10 cellular contexts compared by ENCODE assay signal in the genomic region with DNA sequence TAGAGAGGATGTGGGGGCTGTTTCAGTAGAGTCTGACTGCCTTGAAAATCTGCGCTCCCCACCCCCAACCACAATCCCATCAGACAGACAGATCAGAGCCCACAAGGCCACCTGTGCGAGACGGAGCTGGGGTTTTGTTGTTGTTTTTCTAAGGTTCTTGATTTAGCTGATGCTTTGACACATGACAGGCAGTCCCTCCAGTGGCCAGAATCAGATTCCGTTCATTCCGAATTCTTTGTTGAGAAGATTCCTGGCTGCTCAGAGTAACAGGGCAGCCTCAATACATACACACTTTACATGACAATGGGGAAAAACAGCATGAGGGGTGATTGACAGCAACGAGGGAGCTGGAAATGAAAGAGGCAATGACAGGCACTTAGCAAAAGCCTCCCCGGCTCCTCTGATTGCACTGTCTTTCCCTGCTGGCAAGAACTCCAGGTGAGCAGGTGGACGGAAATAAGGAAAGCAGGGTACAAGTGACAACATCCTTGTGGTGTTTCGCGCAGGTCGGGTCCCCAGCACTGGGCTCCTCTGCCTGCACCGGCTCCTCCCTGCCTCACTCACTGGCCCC.
DNase-seq lines count a peak whose midpoint lies in the region.
"Had no signal": no experiment of that assay in that cellular context is flagged by ENCODE, and none has a peak within 500 bp of the region (broad histone marks: within the 10 kb centered on the region; RNA-seq: fewer than 3 reads in every experiment).

No MANE protein-coding gene starts in this region.

- H3K27me3 Mint-ChIP-seq in T-helper 2 cell treated with Interferon-gamma antibody and Interleukin-4, amounts not matched to agents 5 μg/mL and 100 μg/mL, for 36 hours (ENCODE audit: low read depth): no peaks in the 10 kb centered on the region

- no peaks in the 10 kb centered on the region for H3K9me3 Mint-ChIP-seq in T-helper 2 cell treated with Interferon-gamma antibody and Interleukin-4, amounts not matched to agents 5 μg/mL and 100 μg/mL, for 36 hours

- H3K4me1 Mint-ChIP-seq in T-helper 2 cell treated with Interferon-gamma antibody and Interleukin-4, amounts not matched to agents 5 μg/mL and 100 μg/mL, for 36 hours (ENCODE audit: low read depth): peaks cover 37% of the 10 kb centered on the region

- peak overlapping the region; percentile 36 for H3K4me3 Mint-ChIP-seq in T-helper 2 cell treated with Interferon-gamma antibody and Interleukin-4, amounts not matched to agents 5 μg/mL and 100 μg/mL, for 36 hours

- DNase-seq in T-helper 2 cell treated with Interferon-gamma antibody and Interleukin-4, amounts not matched to agents 5 μg/mL and 100 μg/mL, for 36 hours (ENCODE audit: low spot score): no peak
- DNase-seq in T-helper 2 cell: no peak
- DNase-seq in NCI-H146 (lab: John Stamatoyannopoulos, UW): peak; percentile 66
- peak; percentile 62 for DNase-seq in cerebellar cortex (ENCODE audit: low spot score)
- peak; percentile 20 for DNase-seq in stimulated activated CD8-positive, alpha-beta memory T cell treated with anti-CD3 and anti-CD28 coated beads, Interleukin-4, amount 100 ng/mL, for 48 hours
- DNase-seq in cerebellum (ENCODE audit: low spot score): no peak
- DNase-seq in HCEC 1CT: no peak
- DNase-seq in NOMO-1 treated with DMSO at 0.1 percent for 48 hours (lab: John Stamatoyannopoulos, UW; ENCODE audit: unreplicated experiment): no peak
- DNase-seq: ACHN, MG63 had no signal

- H3K27ac Mint-ChIP-seq in T-helper 2 cell treated with Interferon-gamma antibody and Interleukin-4, amounts not matched to agents 5 μg/mL and 100 μg/mL, for 36 hours: peak overlapping the region; percentile 31

- peaks cover 16% of the 10 kb centered on the region for H3K36me3 Mint-ChIP-seq in T-helper 2 cell treated with Interferon-gamma antibody and Interleukin-4, amounts not matched to agents 5 μg/mL and 100 μg/mL, for 36 hours (ENCODE audit: low read depth)

Comparison
In these comparisons a context has a peak if more than half of its experiments do, and no peak if none do; other contexts are left out.
1. DNase-seq: peak in NCI-H146 (single experiment), cerebellar cortex (single experiment) and stimulated activated CD8-positive, alpha-beta memory T cell treated with anti-CD3 and anti-CD28 coated beads, Interleukin-4, amount 100 ng/mL, for 48 hours (single experiment); none in T-helper 2 cell treated with Interferon-gamma antibody and Interleukin-4, amounts not matched to agents 5 μg/mL and 100 μg/mL, for 36 hours (single experiment), T-helper 2 cell (0 of 5), cerebellum (single experiment), HCEC 1CT (single experiment) and NOMO-1 treated with DMSO at 0.1 percent for 48 hours (single experiment).